10 cellular contexts compared by ENCODE assay signal in genomic region chr3:162970292-162970691, GRCh38.
"Had no signal": no experiment of that assay in that cellular context is flagged by ENCODE, and none has a peak within 500 bp of the region (broad histone marks: within the 10 kb centered on the region; RNA-seq: fewer than 3 reads in every experiment).

No MANE protein-coding gene starts in this region.

- ATAC-seq: HCT116, HepG2 had no signal

- H3K4me1 ChIP-seq: HAP-1 had no signal

- H3K36me3 ChIP-seq: HAP-1 had no signal

- H3K4me3 ChIP-seq: GM23248, HAP-1 had no signal

- H3K27ac ChIP-seq: GM23248, HL-60 had no signal

- H3K9me3 ChIP-seq: HAP-1 had no signal

- H2AFZ ChIP-seq: GM23248 had no signal

- H3K27ac Mint-ChIP-seq: HFFc6, IgD-negative memory B cell had no signal

- H3K27me3 Mint-ChIP-seq: IgD-negative memory B cell had no signal

- DNase-seq: GM23248, GOT3, H7, HFFc6, KBM-7 had no signal

- H3K9ac ChIP-seq: GM23248 had no signal

- H3K4me1 Mint-ChIP-seq: IgD-negative memory B cell had no signal

- H3K4me3 Mint-ChIP-seq: HFFc6, IgD-negative memory B cell had no signal
